In genomic region chr12:62350554-62350953, GRCh38 we compare ENCODE assay signal across 1 cellular context.
TF ChIP-seq lines count a peak whose summit lies in the region.

No MANE protein-coding gene starts in this region.

TF ChIP-seq in GM12878, 131 proteins besides CTCF, POLR2A, EP300 and RAD21:
- TF ChIP-seq USF2 (IDR thresholded peaks at IDR 0.05; ENCODE audit: borderline replicate concordance, low read depth, low read length) (no peak), E4F1 (IDR thresholded peaks at IDR 0.05; ENCODE audit: borderline replicate concordance, partially characterized antibody) (no peak), BCL11A (IDR thresholded peaks at IDR 0.05; ENCODE audit: low read depth, low read length) (no peak), MTA3 (IDR thresholded peaks at IDR 0.05; ENCODE audit: borderline replicate concordance, low read length) (no peak), ATF3 (IDR thresholded peaks at IDR 0.05; ENCODE audit: borderline replicate concordance, extremely low read depth, low read depth, low read length) (no peak)
